Comparison of ENCODE assay signal across 8 cellular contexts in the genomic region with DNA sequence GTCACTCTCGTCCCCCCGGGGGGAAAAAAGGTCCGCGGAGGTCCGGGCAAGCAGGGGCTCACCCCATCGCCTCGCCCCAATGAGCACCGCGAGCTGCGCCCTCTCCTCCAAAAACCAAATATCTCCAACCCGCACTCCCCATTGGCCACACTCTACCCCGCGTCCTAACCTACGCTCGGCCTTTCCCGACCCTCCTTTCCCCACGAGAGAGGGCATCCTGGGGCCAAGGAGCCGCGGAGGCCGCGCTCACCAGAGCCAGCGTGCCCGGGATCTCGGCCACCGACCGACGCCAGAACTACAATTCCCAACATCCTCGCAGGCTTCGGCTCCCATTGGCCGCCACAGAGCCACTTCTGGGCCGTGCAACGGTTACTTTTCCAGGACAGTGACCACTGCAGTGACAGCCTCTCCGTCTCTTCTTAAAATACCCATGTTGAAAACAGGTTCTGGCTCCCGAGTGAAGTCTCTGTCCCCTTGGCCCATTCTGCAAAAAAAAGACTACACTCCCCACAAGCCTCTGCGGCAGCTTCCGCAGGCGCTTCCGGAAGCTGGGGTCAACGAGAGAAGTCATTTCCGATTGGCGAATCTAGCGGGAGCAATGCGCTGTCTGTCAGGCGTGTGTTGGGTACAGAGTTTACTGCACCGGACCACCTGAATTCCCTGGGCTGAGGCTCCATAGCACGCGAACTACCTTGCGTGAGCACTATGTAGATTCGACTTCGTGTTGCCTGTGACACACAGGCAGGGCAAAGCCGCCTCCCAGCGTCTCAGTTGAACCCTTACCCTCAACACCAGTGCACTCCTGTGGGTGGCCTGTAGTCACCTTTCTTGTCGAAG. TPM values are rescaled to one million over a fixed set of nuclear protein-coding genes. Genes with fewer than 3 reads are reported as not detected.
DNase-seq lines count a peak whose midpoint lies in the region; ATAC-seq, FAIRE-seq and TF ChIP-seq lines count a peak whose summit lies in the region.

A gene (minus strand): TSS at position 285 of the 837 bp plus-strand sequence. CDS start 15,020 bp downstream, outside the sequence.

- DNase-seq in BJ (ENCODE audit: low read depth) (no peak), NCI-H524 treated with DMSO at 0.1 percent for 48 hours (lab: John Stamatoyannopoulos, UW) (peak; percentile 53), dedifferentiated amniotic fluid mesenchymal stem cell (ENCODE audit: extremely low spot score) (peak; percentile 81), HepG2 (ENCODE audit: low spot score) (peak; percentile 95)
- peak; percentile 94 for DNase-seq in activated CD4-positive, alpha-beta T cell treated with anti-CD3 and anti-CD28 coated beads, Interleukin-2, amount 10 ng/mL, durations not matched to agents 24 days and 14 days
- peak; percentile 79 for DNase-seq in stimulated activated CD4-positive, alpha-beta T cell treated with anti-CD3 and anti-CD28 coated beads, Interleukin-4, amount 100 ng/mL, for 24 hours

- no peaks in the 10 kb centered on the region for H3K9me3 Mint-ChIP-seq in activated CD4-positive, alpha-beta T cell treated with anti-CD3 and anti-CD28 coated beads, Interleukin-2, amount 10 ng/mL, durations not matched to agents 24 days and 14 days

- peak within 1 kb of the TSS; percentile 99 for H2AFZ ChIP-seq in HepG2 (ENCODE audit: low read length)

- no TSS peak for BruUV-seq in HepG2 (replicated peaks; lab: Mats Ljungman, UMichigan)

- TF ChIP-seq CTCF in BJ (IDR thresholded peaks at IDR 0.05; ENCODE audit: insufficient read depth, low read depth, low read length) (no peak), HepG2 (CRISPR knock-in tag; IDR thresholded peaks at IDR 0.05) (peak; percentile 44)

- WGBS in HepG2 (ENCODE audit: low lambda C conversion rate) = under 1% methylated on average over 46 of the region's 53 CpGs

- peak; percentile 94 for ATAC-seq in HG03432 (IDR thresholded peaks at IDR 0.05; ENCODE audit: unreplicated experiment)
- ATAC-seq in HepG2 = peak; percentile 98

- peak within 1 kb of the TSS; percentile 99 for H3K4me3 Mint-ChIP-seq in activated CD4-positive, alpha-beta T cell treated with anti-CD3 and anti-CD28 coated beads, Interleukin-2, amount 10 ng/mL, durations not matched to agents 24 days and 14 days

- peak within 1 kb of the TSS; percentile 79 for H3K27ac ChIP-seq in HepG2 (ENCODE audit: extremely low read length, insufficient read depth, low read length)

- H3K79me2 ChIP-seq in HepG2 (ENCODE audit: insufficient read depth, low read length) = peaks cover 21% of the 10 kb centered on the region

- H3K36me3 Mint-ChIP-seq in activated CD4-positive, alpha-beta T cell treated with anti-CD3 and anti-CD28 coated beads, Interleukin-2, amount 10 ng/mL, durations not matched to agents 24 days and 14 days (ENCODE audit: low read depth) = peaks cover 12% of the 10 kb centered on the region

- in situ Hi-C loops in HepG2 (cut with HindIII; ENCODE audit: extremely low pct_ligation_motif_present, low pct_unique_long_range_greater_than_20kb) = no loop called here

- intact Hi-C loops in activated CD4-positive, alpha-beta T cell treated with anti-CD3 and anti-CD28 coated beads, Interleukin-2, amount 10 ng/mL, durations not matched to agents 24 days and 14 days (cut with micrococcal nuclease) = loop anchor here (1.0 to 5.0 kb wide), 3 partner anchors 15 to 143 kb away; a partner anchor contains a TSS
- intact Hi-C loops in HepG2 (cut with micrococcal nuclease; ENCODE audit: unreplicated experiment) = loop anchor here (1.0 to 2.0 kb wide), 2 partner anchors 33 to 38 kb away; a partner anchor contains a TSS

- H3K27me3 ChIP-seq in BJ (ENCODE audit: control insufficient read depth, insufficient read depth, low read length) (no peaks in the 10 kb centered on the region), HepG2 (ENCODE audit: control insufficient read depth in 1 of 2, insufficient read depth in 2 of 2, low read length in 2 of 2) (peaks cover 2 to 5% of the 10 kb centered on the region in 2 experiments; a peak in 3 of 5 replicates)

- CTCF ChIA-PET in BJ (lab: Yijun Ruan, JAX) (interaction anchor here (0.7 to 3.2 kb wide), 4 partner anchors 12 to 55 kb away, joined by 3 to 13 read pairs (median 8); no protein-coding TSS in a partner anchor), HepG2 (lab: Yijun Ruan, JAX; ENCODE audit: low intra/inter-chr PET ratio, low total read pairs) (interaction anchor here (1.2 kb wide), 1 partner anchor 15 kb away, joined by 3 read pairs; no protein-coding TSS in a partner anchor)

- POLR2A ChIA-PET in BJ (lab: Charles Lee) (no interaction called here), HepG2 (lab: Yijun Ruan, JAX) (interaction anchor here (0.7 to 3.8 kb wide), 7 partner anchors 9 to 143 kb away, joined by 3 to 32 read pairs (median 5); a partner anchor contains a TSS)

- TF ChIP-seq POLR2A in GM19193 (IDR thresholded peaks at IDR 0.05; ENCODE audit: extremely low read depth, insufficient read depth, insufficient read length) = peak; percentile 77
- TF ChIP-seq POLR2A in HepG2 (IDR thresholded peaks at IDR 0.05; ENCODE audit: insufficient read depth in 1 of 2, low read depth in 2 of 2, low read length in 2 of 2) = peak; percentile 94 to 95

- H3K4me1 Mint-ChIP-seq in activated CD4-positive, alpha-beta T cell treated with anti-CD3 and anti-CD28 coated beads, Interleukin-2, amount 10 ng/mL, durations not matched to agents 24 days and 14 days = peaks cover 13% of the 10 kb centered on the region

- peak within 1 kb of the TSS; percentile 98 for H3K27ac Mint-ChIP-seq in activated CD4-positive, alpha-beta T cell treated with anti-CD3 and anti-CD28 coated beads, Interleukin-2, amount 10 ng/mL, durations not matched to agents 24 days and 14 days

- H3K9me3 ChIP-seq in HepG2 (ENCODE audit: low read length) = no peaks in the 10 kb centered on the region

- H3K9ac ChIP-seq in HepG2 (ENCODE audit: insufficient read depth, low read depth, low read length) = peak within 1 kb of the TSS; percentile 80

- no peaks in the 10 kb centered on the region for H4K20me1 ChIP-seq in HepG2 (ENCODE audit: insufficient read depth, low read length)

- peaks cover 20% of the 10 kb centered on the region for H3K27me3 Mint-ChIP-seq in activated CD4-positive, alpha-beta T cell treated with anti-CD3 and anti-CD28 coated beads, Interleukin-2, amount 10 ng/mL, durations not matched to agents 24 days and 14 days

- peak; percentile 33; the same call in 1 of the 2 replicates for TF ChIP-seq RAD21 in HepG2 (CRISPR knock-in tag; IDR thresholded peaks at IDR 0.05)

- H3K4me3 ChIP-seq in BJ (ENCODE audit: low read depth, low read length) (peak within 1 kb of the TSS; percentile 74), HepG2 (replicated peaks in 1 of 3; ENCODE audit: insufficient read depth in 1 of 3, low read depth in 2 of 3, low read length in 3 of 3) (peak within 1 kb of the TSS; percentile 88 to 96 (median 91))

- H3K36me3 ChIP-seq in BJ (ENCODE audit: control insufficient read depth, insufficient read depth, low read length) (no peaks in the 10 kb centered on the region), HepG2 (replicated peaks in 1 of 2; ENCODE audit: control insufficient read depth in 1 of 2, insufficient read depth in 2 of 2, low read length in 2 of 2) (no peaks in the 10 kb centered on the region)

- peaks cover 23% of the 10 kb centered on the region for H3K4me1 ChIP-seq in HepG2 (ENCODE audit: insufficient read depth, low read length)

- H3K4me2 ChIP-seq in HepG2 (ENCODE audit: low read depth, low read length) = peak within 1 kb of the TSS; percentile 99

- FAIRE-seq in HepG2 (lab: Jason Lieb, UNC) = peak; percentile 94

- TF ChIP-seq EP300 in HepG2 (IDR thresholded peaks at IDR 0.05; ENCODE audit: low read depth in 2 of 2, low read length in 2 of 2) = no peak; a peak in 1 of 4 replicates
- TF ChIP-seq EP300 in HepG2 (CRISPR knock-in tag; IDR thresholded peaks at IDR 0.05; ENCODE audit: borderline replicate concordance) = peak; percentile 49; the same call in 1 of the 2 replicates

TF ChIP-seq in HepG2, 621 proteins besides CTCF, POLR2A, EP300 and RAD21 (continues in another document):
- no peak; the same call in 1 of the 2 replicates for TF ChIP-seq ZNF296 (CRISPR knock-in tag; conservative IDR thresholded peaks at IDR 0.05)

RNA-seq across cellular contexts. Expression of the gene that starts here (rescaled TPM):
- polyA plus RNA-seq in BJ (2011; rRNA removed) (8.2 and 9.8 TPM in 2 replicates), HepG2 (2011; rRNA removed) (16.4 and 17.0 TPM in 2 replicates)
- polyA minus RNA-seq in BJ (2011; rRNA and poly(A)+ RNA removed) = 9.0 and 14.1 TPM in 2 replicates
- 18.9 and 21.4 TPM in 2 replicates for total RNA-seq in activated CD4-positive, alpha-beta T cell treated with anti-CD3 and anti-CD28 coated beads, Interleukin-2, amount 10 ng/mL, durations not matched to agents 24 days and 14 days
- total RNA-seq in HepG2 (2016; rRNA removed; fragmentation: Illumina TruSeq; extraction: Trizol) = 22.1 and 28.8 TPM in 2 replicates
- total RNA-seq in HepG2 (2016; cell fraction: cytosol; rRNA removed; fragmentation: Illumina TruSeq; extraction: Trizol; ENCODE audit: low read depth) = 4.5 and 6.2 TPM in 2 replicates
- 22.4 and 26.5 TPM in 2 replicates for total RNA-seq in HepG2 (2016; cell fraction: insoluble cytoplasmic fraction; rRNA removed; fragmentation: Illumina TruSeq; extraction: Trizol)
- 15.3 and 17.5 TPM in 2 replicates for total RNA-seq in HepG2 (2016; cell fraction: membrane; rRNA removed; fragmentation: Illumina TruSeq; extraction: Trizol)
- total RNA-seq in HepG2 (2016; cell fraction: nucleus; rRNA removed; fragmentation: Illumina TruSeq; extraction: Trizol) = 21.9 and 23.7 TPM in 2 replicates
- 8.7 and 11.5 TPM in 2 replicates for polyA plus RNA-seq in HepG2 (2011; cell fraction: cytosol; rRNA removed)
- 27.9 and 31.1 TPM in 2 replicates for polyA plus RNA-seq in HepG2 (2011; cell fraction: nucleus; rRNA removed)
- polyA plus RNA-seq in HepG2 (2012) = 13.6 and 14.9 TPM in 2 replicates
- 2.1 and 3.0 TPM in 2 replicates for polyA plus RNA-seq in HepG2 (2016; cell fraction: cytosol; fragmentation: Illumina TruSeq; extraction: Trizol; ENCODE audit: low read depth)
- 18.9 and 19.0 TPM in 2 replicates for polyA plus RNA-seq in HepG2 (2016; cell fraction: insoluble cytoplasmic fraction; fragmentation: Illumina TruSeq; extraction: Trizol; ENCODE audit: low read depth)
- 4.9 and 6.7 TPM in 2 replicates for polyA plus RNA-seq in HepG2 (2016; cell fraction: membrane; fragmentation: Illumina TruSeq; extraction: Trizol; ENCODE audit: low read depth)
- 40.2 and 44.5 TPM in 2 replicates for polyA plus RNA-seq in HepG2 (2016; cell fraction: nucleus; fragmentation: Illumina TruSeq; extraction: Trizol; ENCODE audit: insufficient read depth, low read depth)
- 8.3 and 15.8 TPM in 2 replicates for polyA minus RNA-seq in HepG2 (2011; rRNA and poly(A)+ RNA removed; ENCODE audit: low replicate concordance)
- polyA minus RNA-seq in HepG2 (2011; cell fraction: cytosol; rRNA and poly(A)+ RNA removed) = 10.1 and 14.8 TPM in 2 replicates
- 21.9 and 37.8 TPM in 2 replicates for polyA minus RNA-seq in HepG2 (2011; cell fraction: nucleus; rRNA and poly(A)+ RNA removed)
